ENCODE assay signal across 1 cellular context in the genomic region with DNA sequence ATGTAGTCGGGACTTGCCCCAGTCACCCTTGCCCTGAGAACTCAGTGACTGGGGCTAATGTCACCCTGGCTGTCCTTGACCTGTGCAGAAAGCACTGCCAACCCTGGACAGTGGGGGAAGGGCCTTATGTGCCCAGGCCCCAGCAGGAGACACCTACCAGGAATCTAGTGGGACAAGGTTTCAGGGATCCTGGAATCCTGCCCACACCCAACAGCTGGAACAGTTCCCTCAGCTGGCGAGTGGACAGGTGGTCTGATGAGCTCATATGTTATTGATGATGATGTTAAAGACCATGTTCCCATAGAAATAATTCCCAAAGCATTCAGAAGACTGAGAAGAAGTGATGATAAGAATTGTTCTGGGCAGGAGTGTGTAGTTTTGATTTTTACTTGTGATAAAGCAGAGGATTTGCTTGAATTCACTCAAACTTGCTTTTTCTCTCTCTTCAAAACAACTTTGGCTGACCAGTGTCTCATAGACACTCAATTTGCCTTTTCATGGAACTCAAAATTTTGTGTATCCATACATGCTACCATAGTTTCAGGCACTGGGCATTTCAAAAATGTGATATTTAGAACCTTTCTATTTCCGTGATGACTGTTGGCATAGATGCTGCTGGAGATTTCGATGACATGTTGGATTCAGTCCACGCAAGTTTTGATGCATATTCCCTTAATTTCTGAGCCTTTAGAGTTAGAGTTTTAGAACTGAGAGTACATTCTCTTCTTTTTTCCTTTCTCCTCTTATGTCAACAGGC.
TF ChIP-seq lines count a peak whose summit lies in the region.

No MANE protein-coding gene starts in this region.

TF ChIP-seq in IMR-90, 13 proteins besides CTCF, POLR2A, EP300 and RAD21:
- TF ChIP-seq, protein P1, sequence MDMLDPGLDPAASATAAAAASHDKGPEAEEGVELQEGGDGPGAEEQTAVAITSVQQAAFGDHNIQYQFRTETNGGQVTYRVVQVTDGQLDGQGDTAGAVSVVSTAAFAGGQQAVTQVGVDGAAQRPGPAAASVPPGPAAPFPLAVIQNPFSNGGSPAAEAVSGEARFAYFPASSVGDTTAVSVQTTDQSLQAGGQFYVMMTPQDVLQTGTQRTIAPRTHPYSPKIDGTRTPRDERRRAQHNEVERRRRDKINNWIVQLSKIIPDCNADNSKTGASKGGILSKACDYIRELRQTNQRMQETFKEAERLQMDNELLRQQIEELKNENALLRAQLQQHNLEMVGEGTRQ (IDR thresholded peaks at IDR 0.05; ENCODE audit: low read depth, low read length): no peak
- TF ChIP-seq MAZ (IDR thresholded peaks at IDR 0.05; ENCODE audit: borderline replicate concordance, low read depth, low read length): no peak
- TF ChIP-seq RFX5 (IDR thresholded peaks at IDR 0.05; ENCODE audit: low read depth, low read length): no peak
- no peak for TF ChIP-seq CEBPB (IDR thresholded peaks at IDR 0.05; ENCODE audit: low read depth, low read length)
- no peak for TF ChIP-seq FOS (IDR thresholded peaks at IDR 0.05; ENCODE audit: low read depth, low read length)
- TF ChIP-seq RCOR1 (IDR thresholded peaks at IDR 0.05; ENCODE audit: insufficient replicate concordance, low read length): no peak
- TF ChIP-seq MAFK (IDR thresholded peaks at IDR 0.05; ENCODE audit: low read depth, low read length): no peak
- TF ChIP-seq, protein P2, sequence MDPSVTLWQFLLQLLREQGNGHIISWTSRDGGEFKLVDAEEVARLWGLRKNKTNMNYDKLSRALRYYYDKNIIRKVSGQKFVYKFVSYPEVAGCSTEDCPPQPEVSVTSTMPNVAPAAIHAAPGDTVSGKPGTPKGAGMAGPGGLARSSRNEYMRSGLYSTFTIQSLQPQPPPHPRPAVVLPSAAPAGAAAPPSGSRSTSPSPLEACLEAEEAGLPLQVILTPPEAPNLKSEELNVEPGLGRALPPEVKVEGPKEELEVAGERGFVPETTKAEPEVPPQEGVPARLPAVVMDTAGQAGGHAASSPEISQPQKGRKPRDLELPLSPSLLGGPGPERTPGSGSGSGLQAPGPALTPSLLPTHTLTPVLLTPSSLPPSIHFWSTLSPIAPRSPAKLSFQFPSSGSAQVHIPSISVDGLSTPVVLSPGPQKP (IDR thresholded peaks at IDR 0.05; ENCODE audit: borderline replicate concordance, low read depth, low read length): no peak
- TF ChIP-seq CHD1 (IDR thresholded peaks at IDR 0.05; ENCODE audit: low read depth, low read length): no peak
- no peak for TF ChIP-seq NFE2L2 (IDR thresholded peaks at IDR 0.05; ENCODE audit: low read depth, low read length)
- TF ChIP-seq SMC3 (IDR thresholded peaks at IDR 0.05; ENCODE audit: low read depth, low read length): no peak
- TF ChIP-seq MXI1 (IDR thresholded peaks at IDR 0.05; ENCODE audit: borderline replicate concordance, low read depth, low read length): no peak
- no peak for TF ChIP-seq BHLHE40 (IDR thresholded peaks at IDR 0.05; ENCODE audit: low read depth, low read length)
